Comparison of ENCODE assay signal across 8 cellular contexts in the genomic region with DNA sequence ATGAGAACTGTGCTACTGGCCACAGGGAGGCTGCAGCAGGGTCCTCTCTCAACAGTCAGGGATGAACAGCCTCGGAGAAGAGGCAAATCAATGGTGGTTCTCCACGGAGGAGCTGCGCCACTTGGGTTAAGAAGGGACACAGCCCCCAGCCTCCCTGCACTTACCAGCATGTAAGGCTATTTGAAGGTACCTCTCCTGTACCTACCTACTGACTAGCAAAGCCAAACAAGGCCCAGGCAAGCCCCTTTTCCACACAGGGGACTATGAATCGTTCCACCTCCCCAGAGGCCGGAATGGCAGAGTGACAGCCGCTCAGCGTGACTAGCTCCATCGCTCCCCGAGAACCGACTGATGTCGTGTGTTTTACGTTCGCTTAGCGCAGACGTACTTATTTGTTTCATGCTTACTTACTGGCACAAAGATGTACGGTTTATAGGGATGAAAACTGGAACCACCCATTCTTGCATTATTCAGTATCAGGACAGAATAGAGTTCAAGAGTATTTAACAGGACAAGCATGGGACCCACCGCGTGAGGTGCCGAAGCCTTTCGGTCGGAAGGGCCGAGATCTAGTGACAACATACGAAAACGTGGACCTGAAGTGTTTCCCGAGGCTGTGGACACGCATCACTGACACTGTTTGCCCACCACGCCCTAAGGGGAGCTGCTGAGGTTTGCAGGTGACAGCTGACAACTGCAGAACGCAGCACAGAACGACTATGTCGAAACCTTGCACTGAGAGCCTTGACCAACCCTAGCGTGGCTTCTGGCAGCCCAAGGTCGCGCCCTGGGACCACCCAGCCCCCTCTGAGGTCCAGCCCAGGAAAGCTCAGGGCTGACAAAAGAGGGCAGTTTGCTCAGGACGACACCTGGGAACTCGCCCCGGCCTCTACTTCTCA. TPM values are rescaled to one million over a fixed set of nuclear protein-coding genes. Genes with fewer than 3 reads are reported as not detected.
DNase-seq lines count a peak whose midpoint lies in the region; ATAC-seq, FAIRE-seq and TF ChIP-seq lines count a peak whose summit lies in the region.

No MANE protein-coding gene starts in this region.

- H3K79me2 ChIP-seq in K562 (ENCODE audit: control insufficient read depth, insufficient read depth, low read length), result peaks cover 34% of the 10 kb centered on the region

- H4K91ac ChIP-seq in mesenchymal stem cell (ENCODE audit: low read length), result no peak overlapping the region

- TSS peak; percentile 62 for BruUV-seq in K562 (replicated peaks; lab: Mats Ljungman, UMichigan)

- H4K8ac ChIP-seq in mesenchymal stem cell (ENCODE audit: low read length), result no peak overlapping the region

- intact Hi-C loops in Right ventricle myocardium superior (cut with DNase I), result no loop called here
- intact Hi-C loops in left ventricle myocardium superior (cut with micrococcal nuclease), result no loop called here
- intact Hi-C loops in K562 (cut with micrococcal nuclease), result loop anchor here (10.0 kb wide), 1 partner anchor 223 kb away; no protein-coding TSS in a partner anchor

- H2AFZ ChIP-seq in K562 (ENCODE audit: low read depth, low read length) (peak overlapping the region; percentile 86), mesenchymal stem cell (ENCODE audit: low read depth, low read length) (peak overlapping the region; percentile 15)

- H3K4me3 ChIP-seq in K562, result peak overlapping the region; percentile 82
- H3K4me3 ChIP-seq in mesenchymal stem cell (ENCODE audit: insufficient read depth in 1 of 2, low read depth in 1 of 2, low read length in 2 of 2), result peak overlapping the region; percentile 93 to 98

- no peak overlapping the region for H2BK12ac ChIP-seq in mesenchymal stem cell (ENCODE audit: low read length in 2 of 2)

- no peak for TF ChIP-seq CTCF in K562 (IDR thresholded peaks at IDR 0.05 in 2 of 3, conservative IDR thresholded peaks at IDR 0.05 in 1 of 3; ENCODE audit: insufficient read depth in 2 of 3, low read depth in 1 of 3, low read length in 3 of 3)

- H3K4me1 ChIP-seq in K562 (replicated peaks in 1 of 2; ENCODE audit: control insufficient read depth in 2 of 2, insufficient read depth in 2 of 2, low read length in 2 of 2) (peaks cover 29 to 92% of the 10 kb centered on the region in 2 experiments), mesenchymal stem cell (ENCODE audit: control insufficient read depth, insufficient read depth, low read depth, low read length) (peaks cover 43% of the 10 kb centered on the region)

- H3K79me1 ChIP-seq in mesenchymal stem cell (replicated peaks; ENCODE audit: low read length, poor library complexity, severe bottlenecking), result peaks cover 71% of the 10 kb centered on the region

- POLR2A ChIA-PET in K562 (lab: Yijun Ruan, JAX), result interaction anchor here (0.7 to 1.5 kb wide), 8 partner anchors 8 to 940 kb away, joined by 3 to 6 read pairs (median 4); no protein-coding TSS in a partner anchor

- H3K4me2 ChIP-seq in K562 (ENCODE audit: insufficient read depth, low read length) (peak overlapping the region; percentile 89), mesenchymal stem cell (ENCODE audit: low read length, poor library complexity, severe bottlenecking) (peak overlapping the region; percentile 92)

- TF ChIP-seq POLR2A in K562 (conservative IDR thresholded peaks at IDR 0.05), result no peak

- no peak overlapping the region for H2AK5ac ChIP-seq in mesenchymal stem cell (ENCODE audit: low read length, severe bottlenecking)

- H3K23ac ChIP-seq in mesenchymal stem cell (ENCODE audit: low read length in 2 of 2), result peak overlapping the region in 1 of 2 experiments; percentile 57

- no peak overlapping the region for H2BK5ac ChIP-seq in mesenchymal stem cell (ENCODE audit: low read depth, low read length, poor library complexity, severe bottlenecking)

- TF ChIP-seq RAD21 in K562 (CRISPR knock-in tag; conservative IDR thresholded peaks at IDR 0.05 in 1 of 2, IDR thresholded peaks at IDR 0.05 in 1 of 2), result no peak

- no peak for ATAC-seq in Right ventricle myocardium superior (ENCODE audit: poor library complexity)
- no peak for ATAC-seq in left ventricle myocardium superior
- no peak for ATAC-seq in K562
- ATAC-seq in HG03108 (IDR thresholded peaks at IDR 0.05; ENCODE audit: unreplicated experiment), result no peak
- ATAC-seq in HG02852 (IDR thresholded peaks at IDR 0.05; ENCODE audit: unreplicated experiment), result no peak

- H2BK15ac ChIP-seq in mesenchymal stem cell (ENCODE audit: low read depth, poor library complexity, severe bottlenecking), result no peak overlapping the region

- H3K18ac ChIP-seq in mesenchymal stem cell (ENCODE audit: low read depth in 1 of 2, low read length in 2 of 2), result no peak overlapping the region

- TF ChIP-seq EP300 in K562 (IDR thresholded peaks at IDR 0.05; ENCODE audit: low read length), result no peak

- peak overlapping the region; percentile 54; the same call in 2 of the 3 replicates for H3K27ac ChIP-seq in K562 (ENCODE audit: extremely low read depth, low read depth, low read length)
- H3K27ac ChIP-seq in mesenchymal stem cell (ENCODE audit: low read length, poor library complexity, severe bottlenecking), result no peak overlapping the region

- no peak for FAIRE-seq in K562 (lab: Jason Lieb, UNC)

- in situ Hi-C loops in K562 (cut with MboI), result loop anchor here (25.0 kb wide), 1 partner anchor 101 kb away; no protein-coding TSS in a partner anchor

- DNase-seq in Right ventricle myocardium superior (peak; percentile 34), left ventricle myocardium superior (no peak), K562 (ENCODE audit: extremely low read depth in 1 of 4, low spot score in 3 of 4) (no peak), mesenchymal stem cell (no peak), islet precursor cell (no peak), SK-N-DZ (ENCODE audit: low spot score) (no peak)

- H2BK120ac ChIP-seq in mesenchymal stem cell (ENCODE audit: low read depth, low read length), result no peak overlapping the region

- no peaks in the 10 kb centered on the region for H3K27me3 ChIP-seq in K562 (ENCODE audit: control insufficient read depth in 2 of 2, insufficient read depth in 2 of 2, low read length in 2 of 2)
- H3K27me3 ChIP-seq in mesenchymal stem cell (ENCODE audit: control insufficient read depth in 1 of 2, insufficient read depth in 1 of 2, low read length in 2 of 2), result no peaks in the 10 kb centered on the region

- CTCF ChIA-PET in K562 (lab: Yijun Ruan, JAX; ENCODE audit: low intra/inter-chr PET ratio), result no interaction called here

- peaks cover 22% of the 10 kb centered on the region; the same call in 1 of the 3 replicates for H3K36me3 ChIP-seq in K562 (ENCODE audit: control insufficient read depth, insufficient read depth, low read length)
- peaks cover 17 to 65% of the 10 kb centered on the region in 2 experiments for H3K36me3 ChIP-seq in mesenchymal stem cell (ENCODE audit: control insufficient read depth in 1 of 2, insufficient read depth in 2 of 2, low read depth in 1 of 2, low read length in 2 of 2)

- H3K4ac ChIP-seq in mesenchymal stem cell (ENCODE audit: low read depth in 1 of 2, low read length in 2 of 2), result no peak overlapping the region

- H3K9me3 ChIP-seq in K562 (replicated peaks; ENCODE audit: control insufficient read depth, insufficient read depth, low read depth, low read length) (no peaks in the 10 kb centered on the region), mesenchymal stem cell (ENCODE audit: control insufficient read depth, low read length) (no peaks in the 10 kb centered on the region)

- H3K14ac ChIP-seq in mesenchymal stem cell (ENCODE audit: low read length in 2 of 2), result peak overlapping the region in 1 of 2 experiments; percentile 19

- 46% methylated on average over 33 of the region's 36 CpGs for WGBS in K562 (ENCODE audit: insufficient coverage, low coverage, missing lambda C conversion rate)
- 66% methylated on average over 36 of the region's 36 CpGs for WGBS in mesenchymal stem cell

- H3K9ac ChIP-seq in K562 (ENCODE audit: insufficient read depth in 1 of 2, low read depth in 2 of 2, low read length in 2 of 2) (peak overlapping the region; percentile 73 to 99), mesenchymal stem cell (ENCODE audit: low read length) (peak overlapping the region; percentile 93)

- H4K20me1 ChIP-seq in K562 (replicated peaks; ENCODE audit: control insufficient read depth, insufficient read depth, low read length), result peaks cover 38% of the 10 kb centered on the region

- H3K9me1 ChIP-seq in K562 (ENCODE audit: control insufficient read depth, insufficient read depth, low read length), result peaks cover 9% of the 10 kb centered on the region

RNA-seq across cellular contexts. Expression of a gene that starts 1.0 kb away (rescaled TPM):
- total RNA-seq in Right ventricle myocardium superior, result 13.4 TPM
- total RNA-seq in left ventricle myocardium superior, result 13.8 TPM
- 40.8 and 141 TPM in 2 replicates for total RNA-seq in K562 (2011; cell fraction: chromatin; rRNA removed; ENCODE audit: low replicate concordance)
- 87.2 and 95.9 TPM in 2 replicates for total RNA-seq in K562 (2011; cell fraction: nucleolus; rRNA removed)
- 46.2 and 50.4 TPM in 2 replicates for total RNA-seq in K562 (2011; cell fraction: nucleoplasm; rRNA removed)
- 10.0 and 18.0 TPM in 2 replicates for total RNA-seq in K562 (2014; rRNA removed)
- total RNA-seq in K562 (2014; rRNA removed; fragmentation: Illumina TruSeq; extraction: Trizol), result 1.8 and 2.1 TPM in 2 replicates
- total RNA-seq in K562 (2015; rRNA removed; fragmentation: Illumina TruSeq; extraction: Trizol), result 5.1 and 5.7 TPM in 2 replicates
- total RNA-seq in K562 (2021), result 24.8 and 29.8 TPM in 2 replicates
- polyA plus RNA-seq in K562 (2011; rRNA removed), result 6.6 and 9.8 TPM in 2 replicates
- polyA plus RNA-seq in K562 (2011; cell fraction: cytosol; rRNA removed), result 8.0 and 15.3 TPM in 2 replicates
- polyA plus RNA-seq in K562 (2011; cell fraction: nucleus; rRNA removed), result 105 and 184 TPM in 2 replicates
- 12.5 and 21.3 TPM in 2 replicates for polyA plus RNA-seq in K562 (2012)
- polyA plus RNA-seq in K562 (2014; fragmentation: Illumina TruSeq; extraction: Trizol), result 5.3 and 7.2 TPM in 2 replicates
- polyA plus RNA-seq in K562 (2014; fragmentation: Nextera tagmentation; extraction: Ambion mirVana), result under 1 TPM; 0.80 to 0.81 TPM
- polyA plus RNA-seq in K562 (2014; rRNA removed), result 15.2 and 22.7 TPM in 2 replicates
- polyA minus RNA-seq in K562 (2011; rRNA and poly(A)+ RNA removed), result 3.7 and 4.7 TPM in 2 replicates
- 4.6 and 6.4 TPM in 2 replicates for polyA minus RNA-seq in K562 (2011; cell fraction: cytosol; rRNA and poly(A)+ RNA removed)
- 37.2 and 42.8 TPM in 2 replicates for polyA minus RNA-seq in K562 (2011; cell fraction: nucleus; rRNA and poly(A)+ RNA removed)
- 17.7 TPM for polyA plus RNA-seq in mesenchymal stem cell (2013, experiment 1 of 2)
- polyA plus RNA-seq in mesenchymal stem cell (2013, experiment 2 of 2), result 18.9 TPM
- 26.7 and 42.5 TPM in 2 replicates for polyA plus RNA-seq in SK-N-DZ (2014; cell fraction: cytosol; rRNA removed)
- polyA plus RNA-seq in SK-N-DZ (2014; cell fraction: nucleus; rRNA removed), result 321 and 355 TPM in 2 replicates

RNA-seq across cellular contexts. Expression of a gene that starts 1.3 kb away (rescaled TPM):
- total RNA-seq in Right ventricle myocardium superior (59.4 TPM), left ventricle myocardium superior (53.7 TPM), K562 (2014; rRNA removed) (107 and 136 TPM in 2 replicates), K562 (2014; rRNA removed; fragmentation: Illumina TruSeq; extraction: Trizol) (102 and 107 TPM in 2 replicates), K562 (2015; rRNA removed; fragmentation: Illumina TruSeq; extraction: Trizol) (84.5 and 90.0 TPM in 2 replicates), K562 (2021) (83.7 and 87.1 TPM in 2 replicates)
- 68.1 and 75.3 TPM in 2 replicates for total RNA-seq in K562 (2011; cell fraction: chromatin; rRNA removed; ENCODE audit: low replicate concordance)
- total RNA-seq in K562 (2011; cell fraction: nucleolus; rRNA removed), result 29.2 and 40.8 TPM in 2 replicates
- 60.6 and 70.4 TPM in 2 replicates for total RNA-seq in K562 (2011; cell fraction: nucleoplasm; rRNA removed)
- polyA plus RNA-seq in K562 (2011; rRNA removed) (88.8 and 116 TPM in 2 replicates), K562 (2014; fragmentation: Illumina TruSeq; extraction: Trizol) (33.5 and 44.1 TPM in 2 replicates), K562 (2014; fragmentation: Nextera tagmentation; extraction: Ambion mirVana) (10 to 100 TPM; 13.5 to 17.4 TPM), K562 (2014; rRNA removed) (138 and 144 TPM in 2 replicates)
- polyA plus RNA-seq in K562 (2011; cell fraction: cytosol; rRNA removed), result 77.7 and 122 TPM in 2 replicates
- 40.8 and 50.9 TPM in 2 replicates for polyA plus RNA-seq in K562 (2011; cell fraction: nucleus; rRNA removed)
- 37.9 and 163 TPM in 2 replicates for polyA plus RNA-seq in K562 (2012)
- polyA minus RNA-seq in K562 (2011; rRNA and poly(A)+ RNA removed), result 36.1 and 37.7 TPM in 2 replicates
- 4.4 and 14.6 TPM in 2 replicates for polyA minus RNA-seq in K562 (2011; cell fraction: cytosol; rRNA and poly(A)+ RNA removed)
- 11.4 and 14.2 TPM in 2 replicates for polyA minus RNA-seq in K562 (2011; cell fraction: nucleus; rRNA and poly(A)+ RNA removed)
- 206 TPM for polyA plus RNA-seq in mesenchymal stem cell (2013, experiment 1 of 2)
- polyA plus RNA-seq in mesenchymal stem cell (2013, experiment 2 of 2), result 215 TPM
- 58.7 and 69.4 TPM in 2 replicates for polyA plus RNA-seq in SK-N-DZ (2014; cell fraction: cytosol; rRNA removed)
- 92.5 and 97.0 TPM in 2 replicates for polyA plus RNA-seq in SK-N-DZ (2014; cell fraction: nucleus; rRNA removed)

RNA-seq across cellular contexts. Expression of a gene that starts 15.1 kb away (rescaled TPM):
- total RNA-seq in Right ventricle myocardium superior (11.1 TPM), left ventricle myocardium superior (13.6 TPM), K562 (2014; rRNA removed) (18.3 and 21.2 TPM in 2 replicates), K562 (2014; rRNA removed; fragmentation: Illumina TruSeq; extraction: Trizol) (0.99 and 1.2 TPM in 2 replicates), K562 (2015; rRNA removed; fragmentation: Illumina TruSeq; extraction: Trizol) (6.3 and 8.8 TPM in 2 replicates), K562 (2021) (14.9 and 16.7 TPM in 2 replicates)
- total RNA-seq in K562 (2011; cell fraction: chromatin; rRNA removed; ENCODE audit: low replicate concordance), result 15.6 and 46.2 TPM in 2 replicates
- 30.3 and 31.2 TPM in 2 replicates for total RNA-seq in K562 (2011; cell fraction: nucleolus; rRNA removed)
- 11.7 and 22.0 TPM in 2 replicates for total RNA-seq in K562 (2011; cell fraction: nucleoplasm; rRNA removed)
- polyA plus RNA-seq in K562 (2011; rRNA removed) (2.3 and 4.7 TPM in 2 replicates), K562 (2014; fragmentation: Illumina TruSeq; extraction: Trizol) (1.7 and 5.3 TPM in 2 replicates), K562 (2014; fragmentation: Nextera tagmentation; extraction: Ambion mirVana) (under 1 TPM; 0.24 to 0.34 TPM), K562 (2014; rRNA removed) (12.4 and 17.1 TPM in 2 replicates)
- 3.2 and 5.1 TPM in 2 replicates for polyA plus RNA-seq in K562 (2011; cell fraction: cytosol; rRNA removed)
- 21.2 and 39.0 TPM in 2 replicates for polyA plus RNA-seq in K562 (2011; cell fraction: nucleus; rRNA removed)
- 16.5 and 26.3 TPM in 2 replicates for polyA plus RNA-seq in K562 (2012)
- 1.1 and 1.4 TPM in 2 replicates for polyA minus RNA-seq in K562 (2011; rRNA and poly(A)+ RNA removed)
- 4.2 and 7.9 TPM in 2 replicates for polyA minus RNA-seq in K562 (2011; cell fraction: cytosol; rRNA and poly(A)+ RNA removed)
- polyA minus RNA-seq in K562 (2011; cell fraction: nucleus; rRNA and poly(A)+ RNA removed), result 7.3 and 8.8 TPM in 2 replicates
- polyA plus RNA-seq in mesenchymal stem cell (2013, experiment 1 of 2), result 4.5 TPM
- 4.3 TPM for polyA plus RNA-seq in mesenchymal stem cell (2013, experiment 2 of 2)
- 21.0 and 35.3 TPM in 2 replicates for polyA plus RNA-seq in SK-N-DZ (2014; cell fraction: cytosol; rRNA removed)
- polyA plus RNA-seq in SK-N-DZ (2014; cell fraction: nucleus; rRNA removed), result 115 and 119 TPM in 2 replicates

RNA-seq across cellular contexts. Expression of a gene that starts 57.3 kb away (rescaled TPM):
- 41.3 TPM for total RNA-seq in Right ventricle myocardium superior
- total RNA-seq in left ventricle myocardium superior, result 46.6 TPM
- 96.2 and 235 TPM in 2 replicates for total RNA-seq in K562 (2011; cell fraction: chromatin; rRNA removed; ENCODE audit: low replicate concordance)
- 109 and 114 TPM in 2 replicates for total RNA-seq in K562 (2011; cell fraction: nucleolus; rRNA removed)
- total RNA-seq in K562 (2011; cell fraction: nucleoplasm; rRNA removed), result 104 and 132 TPM in 2 replicates
- 35.6 and 35.8 TPM in 2 replicates for total RNA-seq in K562 (2014; rRNA removed)
- total RNA-seq in K562 (2014; rRNA removed; fragmentation: Illumina TruSeq; extraction: Trizol), result 4.3 and 5.2 TPM in 2 replicates
- 15.5 and 16.1 TPM in 2 replicates for total RNA-seq in K562 (2015; rRNA removed; fragmentation: Illumina TruSeq; extraction: Trizol)
- 52.8 and 54.2 TPM in 2 replicates for total RNA-seq in K562 (2021)
- 13.1 and 18.0 TPM in 2 replicates for polyA plus RNA-seq in K562 (2011; rRNA removed)
- polyA plus RNA-seq in K562 (2011; cell fraction: cytosol; rRNA removed), result 18.4 and 29.4 TPM in 2 replicates
- polyA plus RNA-seq in K562 (2011; cell fraction: nucleus; rRNA removed), result 50.2 and 67.4 TPM in 2 replicates
- polyA plus RNA-seq in K562 (2012), result 38.9 and 86.6 TPM in 2 replicates
- polyA plus RNA-seq in K562 (2014; fragmentation: Illumina TruSeq; extraction: Trizol), result 13.8 and 24.0 TPM in 2 replicates
- under 1 TPM; 0.45 to 0.92 TPM for polyA plus RNA-seq in K562 (2014; fragmentation: Nextera tagmentation; extraction: Ambion mirVana)
- 31.7 and 32.1 TPM in 2 replicates for polyA plus RNA-seq in K562 (2014; rRNA removed)
- polyA minus RNA-seq in K562 (2011; rRNA and poly(A)+ RNA removed), result 16.9 and 24.8 TPM in 2 replicates
- polyA minus RNA-seq in K562 (2011; cell fraction: cytosol; rRNA and poly(A)+ RNA removed), result 54.3 and 65.3 TPM in 2 replicates
- polyA minus RNA-seq in K562 (2011; cell fraction: nucleus; rRNA and poly(A)+ RNA removed), result 28.7 and 33.2 TPM in 2 replicates
- polyA plus RNA-seq in mesenchymal stem cell (2013, experiment 1 of 2), result 54.5 TPM
- 52.5 TPM for polyA plus RNA-seq in mesenchymal stem cell (2013, experiment 2 of 2)
- 37.0 and 51.8 TPM in 2 replicates for polyA plus RNA-seq in SK-N-DZ (2014; cell fraction: cytosol; rRNA removed)
- polyA plus RNA-seq in SK-N-DZ (2014; cell fraction: nucleus; rRNA removed), result 68.3 and 105 TPM in 2 replicates
